In the genomic region with DNA sequence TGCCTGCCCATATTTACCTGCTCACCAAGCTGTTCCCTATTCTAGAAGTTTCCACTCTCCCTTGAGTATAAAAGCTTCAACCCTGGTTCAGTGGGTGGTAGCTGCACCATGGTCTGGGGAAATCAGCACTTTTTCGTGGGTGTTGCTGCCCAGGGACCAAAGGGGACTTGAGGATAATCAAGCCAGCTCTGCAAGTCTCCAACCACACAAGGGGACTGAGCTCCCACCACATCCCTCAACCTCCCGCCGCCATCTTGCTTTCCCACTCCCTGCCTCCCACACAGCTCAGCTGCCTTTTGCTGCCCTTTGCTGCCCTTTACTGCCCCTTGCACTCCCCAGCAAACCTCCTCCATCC, we compare ENCODE assay signal across 13 cellular contexts.
DNase-seq lines count a peak whose midpoint lies in the region; ATAC-seq and TF ChIP-seq lines count a peak whose summit lies in the region.
"Had no signal": no experiment of that assay in that cellular context is flagged by ENCODE, and none has a peak within 500 bp of the region (broad histone marks: within the 10 kb centered on the region; RNA-seq: fewer than 3 reads in every experiment).

No MANE protein-coding gene starts in this region.

- peak overlapping the region; percentile 46 for H3K4me3 Mint-ChIP-seq in activated naive CD8-positive, alpha-beta T cell

- H3K27me3 Mint-ChIP-seq in activated naive CD8-positive, alpha-beta T cell, result no peaks in the 10 kb centered on the region
- H3K27me3 Mint-ChIP-seq: CD4-positive, CD25-positive, alpha-beta regulatory T cell had no signal

- no peaks in the 10 kb centered on the region for H3K9me3 Mint-ChIP-seq in activated naive CD8-positive, alpha-beta T cell (ENCODE audit: low read depth)

- H3K4me1 Mint-ChIP-seq in activated naive CD8-positive, alpha-beta T cell (ENCODE audit: low read depth), result peaks cover 64% of the 10 kb centered on the region

- H3K79me2 ChIP-seq in KMS-11 (ENCODE audit: insufficient read depth, low read depth), result peaks cover 75% of the 10 kb centered on the region

- peaks cover 8% of the 10 kb centered on the region for H3K36me3 Mint-ChIP-seq in activated naive CD8-positive, alpha-beta T cell
- H3K36me3 Mint-ChIP-seq: CD4-positive, CD25-positive, alpha-beta regulatory T cell had no signal

- no peak overlapping the region for H2AFZ ChIP-seq in KMS-11 (ENCODE audit: low read depth)

- H3K27me3 ChIP-seq in KMS-11 (ENCODE audit: insufficient read depth, low read depth), result no peaks in the 10 kb centered on the region

- H3K9ac ChIP-seq in KMS-11, result peak overlapping the region; percentile 33

- no peaks in the 10 kb centered on the region for H3K36me3 ChIP-seq in KMS-11 (ENCODE audit: insufficient read depth)

- H4K20me1 ChIP-seq in KMS-11 (ENCODE audit: insufficient read depth), result no peaks in the 10 kb centered on the region

- peak overlapping the region; percentile 97 for H3K27ac Mint-ChIP-seq in activated naive CD8-positive, alpha-beta T cell

- H3K4me2 ChIP-seq in KMS-11, result peak overlapping the region; percentile 93

- H3K4me3 ChIP-seq in KMS-11 (IDR thresholded peaks at IDR 0.05; ENCODE audit: insufficient read depth, low read depth, low read length) (no peak overlapping the region), skin epidermis (no peak overlapping the region)

- peak overlapping the region; percentile 81 for H3K27ac ChIP-seq in KMS-11
- H3K27ac ChIP-seq in skin epidermis, result peak overlapping the region in 14 of 21 experiments; percentile 1 to 73 (median 50)

- TF ChIP-seq CTCF in KMS-11 (conservative IDR thresholded peaks at IDR 0.05; ENCODE audit: low read depth, low read length), result no peak

- peaks cover 98% of the 10 kb centered on the region for H3K4me1 ChIP-seq in KMS-11 (ENCODE audit: low read depth, poor library complexity, severe bottlenecking)

- peak; percentile 85 for DNase-seq in CD1c-positive myeloid dendritic cell (ENCODE audit: extremely low spot score)
- no peak for DNase-seq in NOMO-1 (lab: John Stamatoyannopoulos, UW; ENCODE audit: unreplicated experiment in 2 of 2)
- no peak for DNase-seq in NCI-H1105 treated with DMSO at 0.1 percent for 48 hours (lab: John Stamatoyannopoulos, UW)
- DNase-seq in GM19238 (ENCODE audit: insufficient read length, low spot score), result no peak
- DNase-seq: activated CD4-positive, CD25-positive, alpha-beta regulatory T cell; head of caudate nucleus; NCI-H2227 treated with DMSO at 0.1 percent for 48 hours; stimulated activated CD4-positive, alpha-beta T cell treated with anti-CD3 and anti-CD28 coated beads, Interleukin-4, amount 100 ng/mL, for 1 hour had no signal

- ATAC-seq in GM19351 (IDR thresholded peaks at IDR 0.05; ENCODE audit: unreplicated experiment), result no peak
